ENCODE assay signal across 1 cellular context in genomic region chr6:10402648-10403311, GRCh38.
A peak's percentile ranks its signal among the peaks of the same experiment; 100 is the strongest.
TF ChIP-seq lines count a peak whose summit lies in the region.

No MANE protein-coding gene starts in this region.

TF ChIP-seq in K562, 482 proteins besides CTCF, POLR2A, EP300 and RAD21 (continued from another document and continues in another):
- TF ChIP-seq HMBOX1 (IDR thresholded peaks at IDR 0.05) = peak; percentile 46; the same call in 1 of the 2 replicates
- TF ChIP-seq CSDE1 (IDR thresholded peaks at IDR 0.05) = no peak
- no peak for TF ChIP-seq PURB (CRISPR knock-in tag; IDR thresholded peaks at IDR 0.05; ENCODE audit: low read depth)
- TF ChIP-seq ZNF518B (CRISPR knock-in tag; IDR thresholded peaks at IDR 0.05) = no peak
- TF ChIP-seq CEBPG (CRISPR knock-in tag; IDR thresholded peaks at IDR 0.05) = no peak
- peak in 1 of 2 experiments; percentile 51; a peak in 2 of 4 replicates for TF ChIP-seq CEBPG (tag; conservative IDR thresholded peaks at IDR 0.05 in 1 of 2, IDR thresholded peaks at IDR 0.05 in 1 of 2)
- TF ChIP-seq CBFA2T3 (IDR thresholded peaks at IDR 0.05) = peak; percentile 72
- TF ChIP-seq RREB1 (CRISPR knock-in tag; IDR thresholded peaks at IDR 0.05) = no peak
- TF ChIP-seq CEBPB (tag; IDR thresholded peaks at IDR 0.05) = peak; percentile 88
- no peak for TF ChIP-seq NFIX (CRISPR knock-in tag; IDR thresholded peaks at IDR 0.05; ENCODE audit: low read depth)
- TF ChIP-seq HDAC2 (IDR thresholded peaks at IDR 0.05) = 0 out of 2 replicates have a peak, but pooled peaks have one; percentile 51
- TF ChIP-seq SMAD4 (CRISPR knock-in tag; conservative IDR thresholded peaks at IDR 0.05) = 0 out of 2 replicates have a peak, but pooled peaks have one; percentile 36
- no peak for TF ChIP-seq ILF3 (IDR thresholded peaks at IDR 0.05; ENCODE audit: borderline replicate concordance)
- TF ChIP-seq ATF3 (IDR thresholded peaks at IDR 0.05) = no peak
- no peak for TF ChIP-seq ATF3 (CRISPR knock-in tag; conservative IDR thresholded peaks at IDR 0.05)
- TF ChIP-seq STAT5A (IDR thresholded peaks at IDR 0.05; ENCODE audit: borderline replicate concordance, low read length) = 0 out of 2 replicates have a peak, but pooled peaks have one; percentile 18
- no peak for TF ChIP-seq CREB1 (IDR thresholded peaks at IDR 0.05)
- TF ChIP-seq CREB1 (CRISPR knock-in tag; IDR thresholded peaks at IDR 0.05) = no peak
- TF ChIP-seq BCOR (IDR thresholded peaks at IDR 0.05) = 0 out of 2 replicates have a peak, but pooled peaks have one; percentile 14
- 0 out of 2 replicates have a peak, but pooled peaks have one; percentile 9 for TF ChIP-seq CC2D1A (IDR thresholded peaks at IDR 0.05)
- TF ChIP-seq BRD4 (IDR thresholded peaks at IDR 0.05) = 0 out of 2 replicates have a peak, but pooled peaks have one; percentile 25
- TF ChIP-seq LEF1 (IDR thresholded peaks at IDR 0.05) = 0 out of 2 replicates have a peak, but pooled peaks have one; percentile 20
- TF ChIP-seq CXXC5 (CRISPR knock-in tag; IDR thresholded peaks at IDR 0.05) = peak; percentile 25
- peak; percentile 43 for TF ChIP-seq ARID1B (IDR thresholded peaks at IDR 0.05)
- TF ChIP-seq TEAD4 (IDR thresholded peaks at IDR 0.05; ENCODE audit: low read length) = peak; percentile 50; the same call in 1 of the 2 replicates
- no peak for TF ChIP-seq TEAD4 (CRISPR knock-in tag; IDR thresholded peaks at IDR 0.05; ENCODE audit: borderline replicate concordance)
- TF ChIP-seq ZFPM2 (CRISPR knock-in tag; IDR thresholded peaks at IDR 0.05) = no peak
- TF ChIP-seq E2F3 (CRISPR knock-in tag; IDR thresholded peaks at IDR 0.05) = no peak
- no peak for TF ChIP-seq ZKSCAN1 (IDR thresholded peaks at IDR 0.05; ENCODE audit: low read depth, low read length)
- TF ChIP-seq PTBP1 (IDR thresholded peaks at IDR 0.05; ENCODE audit: low read depth, low read length) = no peak
- TF ChIP-seq EP400 (IDR thresholded peaks at IDR 0.05) = 0 out of 2 replicates have a peak, but pooled peaks have one; percentile 0
- peak; percentile 26; the same call in 1 of the 2 replicates for TF ChIP-seq TAL1 (IDR thresholded peaks at IDR 0.05)
- peak; percentile 37; the same call in 1 of the 2 replicates for TF ChIP-seq CBFA2T2 (conservative IDR thresholded peaks at IDR 0.05)
- TF ChIP-seq ATF4 (CRISPR knock-in tag; IDR thresholded peaks at IDR 0.05) = 0 out of 2 replicates have a peak, but pooled peaks have one; percentile 19
- TF ChIP-seq MBD2 (IDR thresholded peaks at IDR 0.05; ENCODE audit: borderline replicate concordance, low read depth) = 0 out of 2 replicates have a peak, but pooled peaks have one; percentile 13
- no peak for TF ChIP-seq ZNF184 (CRISPR knock-in tag; IDR thresholded peaks at IDR 0.05)
- TF ChIP-seq HDGF (IDR thresholded peaks at IDR 0.05) = no peak
- 0 out of 3 replicates have a peak, but pooled peaks of 1 of the 2 experiments have one; percentile 17 for TF ChIP-seq CBX3 (IDR thresholded peaks at IDR 0.05; ENCODE audit: borderline replicate concordance in 1 of 2, low read length in 2 of 2)
- TF ChIP-seq HDAC1 (IDR thresholded peaks at IDR 0.05) = 0 out of 4 replicates have a peak, but pooled peaks of 1 of the 2 experiments have one; percentile 38
- no peak for TF ChIP-seq ZNF121 (CRISPR knock-in tag; conservative IDR thresholded peaks at IDR 0.05)
- peak; percentile 65; the same call in 1 of the 2 replicates for TF ChIP-seq ZNF311 (CRISPR knock-in tag; IDR thresholded peaks at IDR 0.05)
- TF ChIP-seq CHAMP1 (IDR thresholded peaks at IDR 0.05) = no peak
- peak; percentile 60; the same call in 1 of the 2 replicates for TF ChIP-seq ZNF395 (CRISPR knock-in tag; IDR thresholded peaks at IDR 0.05)
- no peak for TF ChIP-seq STAT5B (CRISPR knock-in tag; IDR thresholded peaks at IDR 0.05)
- no peak for TF ChIP-seq HNRNPL (IDR thresholded peaks at IDR 0.05; ENCODE audit: low read depth, low read length)
- no peak; the same call in 1 of the 2 replicates for TF ChIP-seq SMARCC2 (IDR thresholded peaks at IDR 0.05; ENCODE audit: low read depth)
- TF ChIP-seq BHLHE40 (IDR thresholded peaks at IDR 0.05; ENCODE audit: low read length) = peak; percentile 48; the same call in 1 of the 2 replicates
- TF ChIP-seq ZBTB34 (CRISPR knock-in tag; IDR thresholded peaks at IDR 0.05) = no peak
